Comparison of ENCODE assay signal across 16 cellular contexts in genomic region chr13:71873418-71874276, GRCh38. TPM values are rescaled to one million over a fixed set of nuclear protein-coding genes. Genes with fewer than 3 reads are reported as not detected.
"Had no signal": no experiment of that assay in that cellular context is flagged by ENCODE, and none has a peak within 500 bp of the region (broad histone marks: within the 10 kb centered on the region; RNA-seq: fewer than 3 reads in every experiment).

No MANE protein-coding gene starts in this region.

- H3K27ac ChIP-seq: brain microvascular endothelial cell, neural progenitor cell, ovary, sigmoid colon had no signal

- H3K27me3 ChIP-seq: ovary had no signal

- H3K4me1 ChIP-seq: sigmoid colon had no signal

- ATAC-seq: activated CD8-positive, alpha-beta memory T cell treated with anti-CD3 and anti-CD28 coated beads, Interleukin-2, amount 10 ng/mL, durations not matched to agents 7 days and 5 days; activated naive CD4-positive, alpha-beta T cell treated with anti-CD3 and anti-CD28 coated beads, Interleukin-2, amount 50 U/mL, for 72 hours; activated T-cell treated with anti-CD3 and anti-CD28 coated beads, Interleukin-2, amount 50 U/mL, for 4 hours; effector memory CD8-positive, alpha-beta T cell had no signal

- H3K9ac ChIP-seq: neural progenitor cell had no signal

- H3K9me3 ChIP-seq: ovary, sigmoid colon had no signal

- H3K36me3 ChIP-seq: brain microvascular endothelial cell, neural progenitor cell, ovary, sigmoid colon had no signal

- DNase-seq: activated CD4-positive, alpha-beta T cell treated with anti-CD3 and anti-CD28 coated beads, Interleukin-2, amount 50 U/mL, for 48 hours; activated CD4-positive, CD25-positive, alpha-beta regulatory T cell treated with anti-CD3 and anti-CD28 coated beads, Interleukin-2, amount 50 U/mL, for 72 hours; activated CD8-positive, alpha-beta memory T cell treated with anti-CD3 and anti-CD28 coated beads, Interleukin-2, amount 10 ng/mL, durations not matched to agents 7 days and 5 days; activated effector memory CD4-positive, alpha-beta T cell treated with anti-CD3 and anti-CD28 coated beads, Interleukin-2, amount 50 U/mL, for 16 hours; activated T-cell treated with anti-CD3 and anti-CD28 coated beads, Interleukin-2, amount 50 U/mL, for 4 hours; amniotic stem cell; brain microvascular endothelial cell; effector memory CD8-positive, alpha-beta T cell; hippocampal formation; ovary; sigmoid colon; stimulated activated CD4-positive, alpha-beta T cell treated with anti-CD3 and anti-CD28 coated beads, Interleukin-12 subunit alpha, Interleukin-12 subunit beta, amount 100 ng/mL, for 4 hours; stimulated activated naive CD4-positive, alpha-beta T cell; substantia nigra had no signal

- H3K4me3 ChIP-seq: neural progenitor cell, ovary, sigmoid colon had no signal

RNA-seq across cellular contexts. Expression of gene DACH1, which starts 6.6 kb away (rescaled TPM):
- total RNA-seq: activated CD8-positive, alpha-beta memory T cell treated with anti-CD3 and anti-CD28 coated beads, Interleukin-2, amount 10 ng/mL, durations not matched to agents 7 days and 5 days; activated naive CD4-positive, alpha-beta T cell treated with anti-CD3 and anti-CD28 coated beads, Interleukin-2, amount 50 U/mL, for 72 hours had no signal
